Comparison of ENCODE assay signal across 15 cellular contexts in genomic region chr15:59388670-59389069, GRCh38. TPM values are rescaled to one million over a fixed set of nuclear protein-coding genes. Genes with fewer than 3 reads are reported as not detected.
DNase-seq lines count a peak whose midpoint lies in the region; ATAC-seq, FAIRE-seq and TF ChIP-seq lines count a peak whose summit lies in the region.
"Had no signal": no experiment of that assay in that cellular context is flagged by ENCODE, and none has a peak within 500 bp of the region (broad histone marks: within the 10 kb centered on the region; RNA-seq: fewer than 3 reads in every experiment).

No MANE protein-coding gene starts in this region.

- FAIRE-seq in GM12892 (lab: Jason Lieb, UNC) = peak; percentile 70

- POLR2A ChIA-PET in A673 (lab: Charles Lee; ENCODE audit: low non-redundant PET) = no interaction called here
- POLR2A ChIA-PET in PC-9 (lab: Charles Lee; ENCODE audit: unreplicated experiment) = interaction anchor here (0.6 kb wide), 1 partner anchor 22 kb away, joined by 3 read pairs; no protein-coding TSS in a partner anchor

- H3K36me3 ChIP-seq in A673 (ENCODE audit: insufficient read depth, low read length, poor library complexity, severe bottlenecking) = no peaks in the 10 kb centered on the region
- H3K36me3 ChIP-seq in PC-9 (ENCODE audit: low read depth) = no peaks in the 10 kb centered on the region
- H3K36me3 ChIP-seq: adrenal gland, BLaER1 had no signal

- H3K4me3 ChIP-seq in A673 (ENCODE audit: low read depth, low read length, poor library complexity, severe bottlenecking) = no peak overlapping the region
- H3K4me3 ChIP-seq in PC-9 = no peak overlapping the region
- H3K4me3 ChIP-seq in fibroblast of mammary gland (ENCODE audit: control insufficient read depth, low read depth, low read length) = no peak overlapping the region
- H3K4me3 ChIP-seq: adrenal gland, BLaER1 had no signal

- intact Hi-C loops in A673 (cut with micrococcal nuclease; ENCODE audit: unreplicated experiment) = no loop called here
- intact Hi-C loops in PC-9 (cut with micrococcal nuclease; ENCODE audit: unreplicated experiment) = no loop called here

- H3K27me3 ChIP-seq in A673 (replicated peaks; ENCODE audit: insufficient read depth, low read depth, low read length, poor library complexity) = no peaks in the 10 kb centered on the region
- no peaks in the 10 kb centered on the region for H3K27me3 ChIP-seq in PC-9 (ENCODE audit: insufficient read depth, low read depth)
- H3K27me3 ChIP-seq: adrenal gland, BLaER1 had no signal

- ATAC-seq in GM21528 (IDR thresholded peaks at IDR 0.05; ENCODE audit: low FRiP score, unreplicated experiment) (no peak), HG03342 (IDR thresholded peaks at IDR 0.05; ENCODE audit: unreplicated experiment) (no peak), HG03045 (IDR thresholded peaks at IDR 0.05; ENCODE audit: unreplicated experiment) (no peak)
- ATAC-seq: stimulated activated effector memory CD8-positive, alpha-beta T cell treated with anti-CD3 and anti-CD28 coated beads, Interleukin-12 subunit alpha, Interleukin-12 subunit beta, amount 100 ng/mL, for 72 hours had no signal

- peaks cover 5% of the 10 kb centered on the region for H3F3A ChIP-seq in PC-9 (ENCODE audit: insufficient read depth, low read depth)

- H3K4me1 ChIP-seq in A673 (ENCODE audit: insufficient read depth, low read length, poor library complexity, severe bottlenecking) (no peaks in the 10 kb centered on the region), PC-9 (replicated peaks; ENCODE audit: insufficient read depth) (peaks cover 9% of the 10 kb centered on the region)
- H3K4me1 ChIP-seq: BLaER1 had no signal

- no peaks in the 10 kb centered on the region for H4K20me1 ChIP-seq in PC-9 (ENCODE audit: insufficient read depth)
- H4K20me1 ChIP-seq: BLaER1 had no signal

- H3K9me2 ChIP-seq in PC-9 (ENCODE audit: insufficient read depth) = no peaks in the 10 kb centered on the region

- no peak overlapping the region for H3K27ac ChIP-seq in A673 (ENCODE audit: low read depth, low read length, poor library complexity, severe bottlenecking)
- H3K27ac ChIP-seq in PC-9 = peak overlapping the region; percentile 11; the same call in 1 of the 2 replicates
- H3K27ac ChIP-seq: BLaER1 had no signal

- H3K79me2 ChIP-seq in PC-9 (ENCODE audit: low read depth) = no peaks in the 10 kb centered on the region

- BruUV-seq in A673 (replicated peaks; lab: Mats Ljungman, UMichigan) = no TSS peak
- BruUV-seq in PC-9 (replicated peaks; lab: Mats Ljungman, UMichigan) = no TSS peak

- H3K9me3 ChIP-seq in A673 (ENCODE audit: low read depth, low read length, poor library complexity, severe bottlenecking) (no peaks in the 10 kb centered on the region), PC-9 (ENCODE audit: insufficient read depth, low read depth) (no peaks in the 10 kb centered on the region)
- H3K9me3 ChIP-seq: adrenal gland, BLaER1 had no signal

- DNase-seq in A673 (ENCODE audit: low spot score) (peak; percentile 33), GM12892 (ENCODE audit: insufficient read length) (no peak), PC-9 (peak in 1 of 2 experiments; percentile 52), fibroblast of mammary gland (ENCODE audit: low read depth) (peak; percentile 81), NCI-H1436 treated with DMSO at 0.1 percent for 48 hours (lab: John Stamatoyannopoulos, UW) (no peak)
- DNase-seq: effector CD4-positive, alpha-beta T cell; GDM1; H7; stimulated activated CD4-positive, alpha-beta T cell treated with anti-CD3 and anti-CD28 coated beads, Interleukin-1b, Interleukin-23, amount 100 ng/mL, for 48 hours had no signal

- H3K4me2 ChIP-seq in PC-9 = peak overlapping the region; percentile 46
- H3K4me2 ChIP-seq: BLaER1 had no signal

- TF ChIP-seq POLR2A in GM12892 (IDR thresholded peaks at IDR 0.05; ENCODE audit: low read depth, low read length) = no peak

- no peak overlapping the region for H2AFZ ChIP-seq in PC-9

- TF ChIP-seq CTCF in A673 (conservative IDR thresholded peaks at IDR 0.05; ENCODE audit: low read depth, low read length) (no peak), PC-9 (conservative IDR thresholded peaks at IDR 0.05) (no peak), fibroblast of mammary gland (conservative IDR thresholded peaks at IDR 0.05; ENCODE audit: control insufficient read depth, insufficient read depth, low read depth, low read length) (no peak)

- CTCF ChIA-PET in A673 (lab: Charles Lee) (no interaction called here), PC-9 (lab: Charles Lee) (interaction anchor here (0.6 kb wide), 1 partner anchor 141 kb away, joined by 3 read pairs; no protein-coding TSS in a partner anchor)

RNA-seq across cellular contexts. Expression of gene MYO1E, which starts 16.0 kb away (rescaled TPM):
- total RNA-seq in A673 (2021) (7.9 and 10.6 TPM in 2 replicates), PC-9 (2021) (156 and 213 TPM in 2 replicates)
- 102 TPM for polyA plus RNA-seq in GM12892 (2012; ENCODE audit: missing spikeins)

RNA-seq across cellular contexts. Expression of gene FAM81A, which starts 49.3 kb away (rescaled TPM):
- total RNA-seq in A673 (2021) = not detected in 2 replicates
- 18.4 TPM for polyA plus RNA-seq in GM12892 (2012; ENCODE audit: missing spikeins)
- 7.0 TPM in 2 replicates for total RNA-seq in PC-9 (2021)

Comparison
In these comparisons a context has a peak if more than half of its experiments do, and no peak if none do; other contexts are left out.
1. DNase-seq: peak in A673 (single experiment) and fibroblast of mammary gland (single experiment); none in GM12892 (single experiment) and NCI-H1436 treated with DMSO at 0.1 percent for 48 hours (single experiment).
2. RNA of gene MYO1E, which starts 16.0 kb away (total RNA-seq): 156 to 213 TPM in PC-9; 7.9 to 10.6 TPM in A673; every median in the first group is over 10 times any median in the second.